In genomic region chr2:65656152-65656718, GRCh38 we compare ENCODE assay signal across 1 cellular context.
TF ChIP-seq lines count a peak whose summit lies in the region.

No MANE protein-coding gene starts in this region.

TF ChIP-seq in GM23338, 12 proteins besides CTCF, POLR2A, EP300 and RAD21 (continued from another document):
- TF ChIP-seq, protein P1, sequence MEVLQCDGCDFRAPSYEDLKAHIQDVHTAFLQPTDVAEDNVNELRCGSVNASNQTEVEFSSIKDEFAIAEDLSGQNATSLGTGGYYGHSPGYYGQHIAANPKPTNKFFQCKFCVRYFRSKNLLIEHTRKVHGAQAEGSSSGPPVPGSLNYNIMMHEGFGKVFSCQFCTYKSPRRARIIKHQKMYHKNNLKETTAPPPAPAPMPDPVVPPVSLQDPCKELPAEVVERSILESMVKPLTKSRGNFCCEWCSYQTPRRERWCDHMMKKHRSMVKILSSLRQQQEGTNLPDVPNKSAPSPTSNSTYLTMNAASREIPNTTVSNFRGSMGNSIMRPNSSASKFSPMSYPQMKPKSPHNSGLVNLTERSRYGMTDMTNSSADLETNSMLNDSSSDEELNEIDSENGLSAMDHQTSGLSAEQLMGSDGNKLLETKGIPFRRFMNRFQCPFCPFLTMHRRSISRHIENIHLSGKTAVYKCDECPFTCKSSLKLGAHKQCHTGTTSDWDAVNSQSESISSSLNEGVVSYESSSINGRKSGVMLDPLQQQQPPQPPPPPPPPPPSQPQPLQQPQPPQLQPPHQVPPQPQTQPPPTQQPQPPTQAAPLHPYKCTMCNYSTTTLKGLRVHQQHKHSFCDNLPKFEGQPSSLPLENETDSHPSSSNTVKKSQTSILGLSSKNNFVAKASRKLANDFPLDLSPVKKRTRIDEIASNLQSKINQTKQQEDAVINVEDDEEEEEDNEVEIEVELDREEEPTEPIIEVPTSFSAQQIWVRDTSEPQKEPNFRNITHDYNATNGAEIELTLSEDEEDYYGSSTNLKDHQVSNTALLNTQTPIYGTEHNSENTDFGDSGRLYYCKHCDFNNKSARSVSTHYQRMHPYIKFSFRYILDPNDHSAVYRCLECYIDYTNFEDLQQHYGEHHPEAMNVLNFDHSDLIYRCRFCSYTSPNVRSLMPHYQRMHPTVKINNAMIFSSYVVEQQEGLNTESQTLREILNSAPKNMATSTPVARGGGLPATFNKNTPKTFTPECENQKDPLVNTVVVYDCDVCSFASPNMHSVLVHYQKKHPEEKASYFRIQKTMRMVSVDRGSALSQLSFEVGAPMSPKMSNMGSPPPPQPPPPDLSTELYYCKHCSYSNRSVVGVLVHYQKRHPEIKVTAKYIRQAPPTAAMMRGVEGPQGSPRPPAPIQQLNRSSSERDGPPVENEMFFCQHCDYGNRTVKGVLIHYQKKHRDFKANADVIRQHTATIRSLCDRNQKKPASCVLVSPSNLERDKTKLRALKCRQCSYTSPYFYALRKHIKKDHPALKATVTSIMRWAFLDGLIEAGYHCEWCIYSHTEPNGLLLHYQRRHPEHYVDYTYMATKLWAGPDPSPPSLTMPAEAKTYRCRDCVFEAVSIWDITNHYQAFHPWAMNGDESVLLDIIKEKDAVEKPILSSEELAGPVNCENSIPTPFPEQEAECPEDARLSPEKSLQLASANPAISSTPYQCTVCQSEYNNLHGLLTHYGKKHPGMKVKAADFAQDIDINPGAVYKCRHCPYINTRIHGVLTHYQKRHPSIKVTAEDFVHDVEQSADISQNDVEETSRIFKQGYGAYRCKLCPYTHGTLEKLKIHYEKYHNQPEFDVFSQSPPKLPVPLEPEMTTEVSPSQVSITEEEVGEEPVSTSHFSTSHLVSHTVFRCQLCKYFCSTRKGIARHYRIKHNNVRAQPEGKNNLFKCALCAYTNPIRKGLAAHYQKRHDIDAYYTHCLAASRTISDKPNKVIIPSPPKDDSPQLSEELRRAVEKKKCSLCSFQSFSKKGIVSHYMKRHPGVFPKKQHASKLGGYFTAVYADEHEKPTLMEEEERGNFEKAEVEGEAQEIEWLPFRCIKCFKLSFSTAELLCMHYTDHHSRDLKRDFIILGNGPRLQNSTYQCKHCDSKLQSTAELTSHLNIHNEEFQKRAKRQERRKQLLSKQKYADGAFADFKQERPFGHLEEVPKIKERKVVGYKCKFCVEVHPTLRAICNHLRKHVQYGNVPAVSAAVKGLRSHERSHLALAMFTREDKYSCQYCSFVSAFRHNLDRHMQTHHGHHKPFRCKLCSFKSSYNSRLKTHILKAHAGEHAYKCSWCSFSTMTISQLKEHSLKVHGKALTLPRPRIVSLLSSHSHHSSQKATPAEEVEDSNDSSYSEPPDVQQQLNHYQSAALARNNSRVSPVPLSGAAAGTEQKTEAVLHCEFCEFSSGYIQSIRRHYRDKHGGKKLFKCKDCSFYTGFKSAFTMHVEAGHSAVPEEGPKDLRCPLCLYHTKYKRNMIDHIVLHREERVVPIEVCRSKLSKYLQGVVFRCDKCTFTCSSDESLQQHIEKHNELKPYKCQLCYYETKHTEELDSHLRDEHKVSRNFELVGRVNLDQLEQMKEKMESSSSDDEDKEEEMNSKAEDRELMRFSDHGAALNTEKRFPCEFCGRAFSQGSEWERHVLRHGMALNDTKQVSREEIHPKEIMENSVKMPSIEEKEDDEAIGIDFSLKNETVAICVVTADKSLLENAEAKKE (CRISPR knock-in tag; IDR thresholded peaks at IDR 0.05), result no peak
- no peak for TF ChIP-seq JUNB (IDR thresholded peaks at IDR 0.05; ENCODE audit: unreplicated experiment)
- no peak for TF ChIP-seq ZNF114 (CRISPR knock-in tag; IDR thresholded peaks at IDR 0.05)
- TF ChIP-seq NANOG (IDR thresholded peaks at IDR 0.05; ENCODE audit: borderline replicate concordance), result no peak
